27 cellular contexts compared by ENCODE assay signal in genomic region chr1:86699186-86699585, GRCh38.
"Had no signal": no experiment of that assay in that cellular context is flagged by ENCODE, and none has a peak within 500 bp of the region (broad histone marks: within the 10 kb centered on the region; RNA-seq: fewer than 3 reads in every experiment).

No MANE protein-coding gene starts in this region.

- H2AFZ ChIP-seq: neural progenitor cell, parathyroid adenoma had no signal

- H3K9me3 ChIP-seq: adrenal gland, body of pancreas, esophagus squamous epithelium, left lung, lower lobe of right lung, psoas muscle, testis, transverse colon had no signal

- H3K9ac ChIP-seq: neural progenitor cell, parathyroid adenoma had no signal

- ATAC-seq: activated CD4-positive, alpha-beta T cell treated with anti-CD3 and anti-CD28 coated beads for 36 hours; body of pancreas; left lung; lower lobe of right lung; natural killer cell; psoas muscle; stimulated activated naive CD8-positive, alpha-beta T cell treated with anti-CD3 and anti-CD28 coated beads, Interleukin-15, Interleukin-2, amounts not matched to agents 100 U/mL and 50 U/mL, for 24 hours had no signal

- H3K27ac Mint-ChIP-seq: activated CD4-positive, alpha-beta T cell treated with anti-CD3 and anti-CD28 coated beads for 36 hours; activated naive CD4-positive, alpha-beta T cell treated with anti-CD3 and anti-CD28 coated beads for 36 hours; activated naive CD8-positive, alpha-beta T cell treated with anti-CD3 and anti-CD28 coated beads for 36 hours; natural killer cell; neural progenitor cell had no signal

- H3K4me2 ChIP-seq: neural progenitor cell had no signal

- H3K4me3 ChIP-seq: adrenal gland, body of pancreas, esophagus squamous epithelium, left lung, lower lobe of right lung, neural progenitor cell, psoas muscle, testis, transverse colon had no signal

- FAIRE-seq: endometrium, islet of Langerhans, urothelium cell line had no signal

- H3K9me3 Mint-ChIP-seq: activated naive CD4-positive, alpha-beta T cell treated with anti-CD3 and anti-CD28 coated beads for 36 hours; activated naive CD8-positive, alpha-beta T cell treated with anti-CD3 and anti-CD28 coated beads for 36 hours; natural killer cell; neural progenitor cell had no signal

- H3K4me1 ChIP-seq: neural progenitor cell, parathyroid adenoma, testis had no signal

- H3K79me2 ChIP-seq: parathyroid adenoma had no signal

- H3K4me3 Mint-ChIP-seq: activated CD4-positive, alpha-beta T cell treated with anti-CD3 and anti-CD28 coated beads for 36 hours; activated naive CD4-positive, alpha-beta T cell treated with anti-CD3 and anti-CD28 coated beads for 36 hours; activated naive CD8-positive, alpha-beta T cell treated with anti-CD3 and anti-CD28 coated beads for 36 hours; natural killer cell; neural progenitor cell had no signal

- DNase-seq: activated CD4-positive, alpha-beta T cell treated with anti-CD3 and anti-CD28 coated beads for 36 hours; activated CD4-positive, CD25-positive, alpha-beta regulatory T cell; activated effector memory CD4-positive, alpha-beta T cell treated with anti-CD3 and anti-CD28 coated beads, Interleukin-2, amount 50 U/mL, for 16 hours; activated naive CD4-positive, alpha-beta T cell treated with anti-CD3 and anti-CD28 coated beads for 36 hours; activated naive CD8-positive, alpha-beta T cell treated with anti-CD3 and anti-CD28 coated beads for 36 hours; adrenal gland; aorta; body of pancreas; effector CD8-positive, alpha-beta T cell; esophagus squamous epithelium; foreskin melanocyte; left lung; lower lobe of right lung; mesenchymal stem cell; natural killer cell; occipital lobe; psoas muscle; stimulated activated CD4-positive, alpha-beta T cell treated with anti-CD3 and anti-CD28 coated beads, Interleukin-2, amount 100 ng/mL, for 48 hours; stimulated activated naive CD8-positive, alpha-beta T cell treated with anti-CD3 and anti-CD28 coated beads, Interleukin-15, Interleukin-2, amounts not matched to agents 100 U/mL and 50 U/mL, for 24 hours; testis; transverse colon had no signal

- H3K36me3 Mint-ChIP-seq: natural killer cell, neural progenitor cell had no signal

- H3K27me3 Mint-ChIP-seq: activated naive CD8-positive, alpha-beta T cell treated with anti-CD3 and anti-CD28 coated beads for 36 hours had no signal

- H3K27ac ChIP-seq: adrenal gland, body of pancreas, epithelial cell of prostate, esophagus squamous epithelium, left lung, lower lobe of right lung, neural progenitor cell, parathyroid adenoma, psoas muscle, testis, transverse colon had no signal

- H3K27me3 ChIP-seq: adrenal gland, body of pancreas, esophagus squamous epithelium, left lung, neural progenitor cell, testis, transverse colon had no signal

- H3K36me3 ChIP-seq: adrenal gland, esophagus squamous epithelium, left lung, lower lobe of right lung, neural progenitor cell, transverse colon had no signal
